In the genomic region with DNA sequence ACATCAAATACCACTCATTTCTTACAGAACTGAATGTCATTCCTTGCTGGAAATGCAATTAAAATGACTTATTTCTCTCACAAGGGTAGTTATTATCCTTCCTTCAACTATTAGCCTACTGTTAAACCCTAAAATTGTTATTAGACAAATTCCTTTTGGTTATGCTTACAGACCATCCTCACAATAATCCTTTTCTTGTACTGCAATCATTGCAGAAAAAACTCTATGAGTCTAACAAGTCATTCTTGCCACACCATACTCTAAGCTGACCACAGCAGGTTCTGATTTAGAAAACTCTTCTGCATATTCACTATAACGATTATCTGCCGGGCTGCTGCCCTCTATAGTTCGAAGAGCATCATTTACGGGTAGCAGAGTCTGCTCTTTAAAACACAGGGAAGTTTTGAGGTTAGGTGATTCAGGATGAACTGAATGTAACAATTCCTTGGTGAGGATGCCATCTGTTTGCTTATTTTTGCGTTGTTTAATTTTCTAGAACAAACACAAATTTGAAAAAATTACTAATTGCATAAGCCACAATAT, we compare ENCODE assay signal across 10 cellular contexts. TPM values are rescaled to one million over a fixed set of nuclear protein-coding genes. Genes with fewer than 3 reads are reported as not detected.
DNase-seq lines count a peak whose midpoint lies in the region; ATAC-seq and TF ChIP-seq lines count a peak whose summit lies in the region.
"Had no signal": no experiment of that assay in that cellular context is flagged by ENCODE, and none has a peak within 500 bp of the region (broad histone marks: within the 10 kb centered on the region; RNA-seq: fewer than 3 reads in every experiment).

No MANE protein-coding gene starts in this region.

- H3K27me3 Mint-ChIP-seq in GM23338 (ENCODE audit: insufficient read depth, low read depth, poor library complexity): no peaks in the 10 kb centered on the region
- H3K27me3 Mint-ChIP-seq in activated T-cell treated with anti-CD3 and anti-CD28 coated beads, Interleukin-2, amount 50 U/mL, for 4 hours (ENCODE audit: low read depth): no peaks in the 10 kb centered on the region

- H3K27me3 ChIP-seq in GM23338 (ENCODE audit: insufficient read depth) (no peaks in the 10 kb centered on the region), suprapubic skin (no peaks in the 10 kb centered on the region)
- H3K27me3 ChIP-seq: SJSA1 had no signal

- H3K27ac Mint-ChIP-seq in GM23338: no peak overlapping the region

- peak; percentile 53 for DNase-seq in ELR (ENCODE audit: low read depth)
- peak; percentile 68 for DNase-seq in GM23338 (ENCODE audit: low spot score)
- peak; percentile 31 for DNase-seq in NOMO-1 treated with dmso at 0.1 percent for 144 hours (lab: John Stamatoyannopoulos, UW; ENCODE audit: unreplicated experiment)
- DNase-seq in fibroblast of the aortic adventitia (ENCODE audit: low read depth): peak; percentile 37
- peak in 31 of 49 donors; percentile 2 to 77 (median 35) for DNase-seq in substantia nigra (lab: John Stamatoyannopoulos, UW)
- no peak for DNase-seq in activated T-cell treated with anti-CD3 and anti-CD28 coated beads, Interleukin-2, amount 50 U/mL, for 4 hours
- no peak for DNase-seq in suprapubic skin (ENCODE audit: low spot score in 2 of 2)

- peaks cover 2% of the 10 kb centered on the region; the same call in 2 of the 3 replicates for H3K36me3 Mint-ChIP-seq in GM23338 (ENCODE audit: low read depth)
- peaks cover 32% of the 10 kb centered on the region for H3K36me3 Mint-ChIP-seq in activated T-cell treated with anti-CD3 and anti-CD28 coated beads, Interleukin-2, amount 50 U/mL, for 4 hours (ENCODE audit: insufficient read depth)

- TF ChIP-seq EP300 in suprapubic skin (IDR thresholded peaks at IDR 0.05): no peak

- TF ChIP-seq CTCF in GM23338 (conservative IDR thresholded peaks at IDR 0.05; ENCODE audit: low read depth in 2 of 2) (peak; percentile 72 to 77), fibroblast of the aortic adventitia (IDR thresholded peaks at IDR 0.05; ENCODE audit: insufficient read depth, low read length) (peak; percentile 45), suprapubic skin (IDR thresholded peaks at IDR 0.05) (no peak)

- H3K36me3 ChIP-seq in GM23338 (ENCODE audit: insufficient read depth): no peaks in the 10 kb centered on the region
- peaks cover 33% of the 10 kb centered on the region for H3K36me3 ChIP-seq in suprapubic skin

- no peaks in the 10 kb centered on the region for H3K9me3 Mint-ChIP-seq in GM23338
- no peaks in the 10 kb centered on the region for H3K9me3 Mint-ChIP-seq in activated T-cell treated with anti-CD3 and anti-CD28 coated beads, Interleukin-2, amount 50 U/mL, for 4 hours

- H3K4me3 ChIP-seq in GM23338 (no peak overlapping the region), fibroblast of the aortic adventitia (ENCODE audit: low read depth, low read length) (no peak overlapping the region), suprapubic skin (no peak overlapping the region)
- H3K4me3 ChIP-seq: SJSA1 had no signal

- no peak overlapping the region for H3K4me2 ChIP-seq in GM23338

- no peaks in the 10 kb centered on the region for H3F3A ChIP-seq in GM23338 (replicated peaks; ENCODE audit: low read depth)

- WGBS in suprapubic skin: 41% methylated on average over 5 of the region's 5 CpGs

- H3K27ac ChIP-seq in GM23338 (ENCODE audit: low read depth) (no peak overlapping the region), substantia nigra (ENCODE audit: low read depth, low read length, poor library complexity, severe bottlenecking) (peak overlapping the region; percentile 53), suprapubic skin (no peak overlapping the region)
- H3K27ac ChIP-seq: parathyroid adenoma, SJSA1 had no signal

- H3K79me2 ChIP-seq in GM23338 (replicated peaks; ENCODE audit: insufficient read depth): no peaks in the 10 kb centered on the region
- H3K79me2 ChIP-seq: parathyroid adenoma had no signal

- H3K4me1 ChIP-seq in GM23338 (ENCODE audit: insufficient read depth): peaks cover 5% of the 10 kb centered on the region; the same call in 1 of the 2 replicates
- no peaks in the 10 kb centered on the region for H3K4me1 ChIP-seq in suprapubic skin
- H3K4me1 ChIP-seq: parathyroid adenoma had no signal

- peaks cover 2% of the 10 kb centered on the region; the same call in 2 of the 3 replicates for H3K4me1 Mint-ChIP-seq in GM23338
- H3K4me1 Mint-ChIP-seq in activated T-cell treated with anti-CD3 and anti-CD28 coated beads, Interleukin-2, amount 50 U/mL, for 4 hours (ENCODE audit: low read depth): peaks cover 2% of the 10 kb centered on the region

- no peaks in the 10 kb centered on the region for H3K9me3 ChIP-seq in suprapubic skin
- H3K9me3 ChIP-seq: SJSA1 had no signal

- H3K4me3 Mint-ChIP-seq in GM23338: no peak overlapping the region
- H3K4me3 Mint-ChIP-seq in activated T-cell treated with anti-CD3 and anti-CD28 coated beads, Interleukin-2, amount 50 U/mL, for 4 hours: no peak overlapping the region

- H2AFZ ChIP-seq in GM23338: no peak overlapping the region
- H2AFZ ChIP-seq: parathyroid adenoma had no signal

- H4K20me1 ChIP-seq in GM23338 (replicated peaks; ENCODE audit: insufficient read depth): no peaks in the 10 kb centered on the region

- H3K9me2 ChIP-seq in GM23338 (ENCODE audit: insufficient read depth): no peaks in the 10 kb centered on the region

- TF ChIP-seq POLR2A in suprapubic skin (IDR thresholded peaks at IDR 0.05): no peak

- ATAC-seq in GM23338: peak; percentile 75
- ATAC-seq in activated T-cell treated with anti-CD3 and anti-CD28 coated beads, Interleukin-2, amount 50 U/mL, for 4 hours: no peak
- no peak for ATAC-seq in HG03196 (IDR thresholded peaks at IDR 0.05; ENCODE audit: unreplicated experiment)

TF ChIP-seq in GM23338, 12 proteins besides CTCF, POLR2A, EP300 and RAD21 (continues in another document):
- TF ChIP-seq ETS1 (IDR thresholded peaks at IDR 0.05) (no peak), EZH2phosphoT487 (IDR thresholded peaks at IDR 0.05; ENCODE audit: unreplicated experiment) (no peak), REST (IDR thresholded peaks at IDR 0.05; ENCODE audit: unreplicated experiment) (no peak)

RNA-seq across cellular contexts. Expression of gene MTMR6, which starts 38.2 kb away (rescaled TPM):
- total RNA-seq in GM23338 (2014; rRNA removed; shearing (Covaris generic)): 9.5 and 11.5 TPM in 2 replicates
- polyA plus RNA-seq in GM23338 (2016; fragmentation: Nextera tagmentation; extraction: Ambion mirVana): 3.4 and 4.6 TPM in 2 replicates
- total RNA-seq in fibroblast of the aortic adventitia (ENCODE audit: low replicate concordance) (12.2 and 29.9 TPM in 2 replicates), suprapubic skin (10 to 100 TPM; 11.0 to 14.3 (median 12.1) TPM)
- total RNA-seq in activated T-cell treated with anti-CD3 and anti-CD28 coated beads, Interleukin-2, amount 50 U/mL, for 4 hours: 10 to 100 TPM; 15.5 to 17.7 (median 16.2) TPM

RNA-seq across cellular contexts. Expression of gene NUP58, which starts 52.4 kb away (rescaled TPM):
- total RNA-seq in GM23338 (2014; rRNA removed; shearing (Covaris generic)): 79.5 and 91.8 TPM in 2 replicates
- polyA plus RNA-seq in GM23338 (2016; fragmentation: Nextera tagmentation; extraction: Ambion mirVana): 27.6 and 27.7 TPM in 2 replicates
- 14.2 and 57.3 TPM in 2 replicates for total RNA-seq in fibroblast of the aortic adventitia (ENCODE audit: low replicate concordance)
- 100 to 1,000 TPM; 139 to 149 (median 144) TPM for total RNA-seq in activated T-cell treated with anti-CD3 and anti-CD28 coated beads, Interleukin-2, amount 50 U/mL, for 4 hours
- total RNA-seq in suprapubic skin: 10 to 100 TPM; 27.6 to 54.3 (median 39.9) TPM

Comparison
In these comparisons a context has a peak if more than half of its experiments do, and no peak if none do; other contexts are left out.
1. DNase-seq: peak in ELR (single experiment), GM23338 (single experiment), NOMO-1 treated with dmso at 0.1 percent for 144 hours (single experiment), fibroblast of the aortic adventitia (single experiment) and substantia nigra (31 of 49); none in activated T-cell treated with anti-CD3 and anti-CD28 coated beads, Interleukin-2, amount 50 U/mL, for 4 hours (single experiment) and suprapubic skin (0 of 2).
2. CTCF ChIP-seq: peak in GM23338 (2 of 2) and fibroblast of the aortic adventitia (single experiment); none in suprapubic skin (0 of 2).